25 cellular contexts compared by ENCODE assay signal in the genomic region with DNA sequence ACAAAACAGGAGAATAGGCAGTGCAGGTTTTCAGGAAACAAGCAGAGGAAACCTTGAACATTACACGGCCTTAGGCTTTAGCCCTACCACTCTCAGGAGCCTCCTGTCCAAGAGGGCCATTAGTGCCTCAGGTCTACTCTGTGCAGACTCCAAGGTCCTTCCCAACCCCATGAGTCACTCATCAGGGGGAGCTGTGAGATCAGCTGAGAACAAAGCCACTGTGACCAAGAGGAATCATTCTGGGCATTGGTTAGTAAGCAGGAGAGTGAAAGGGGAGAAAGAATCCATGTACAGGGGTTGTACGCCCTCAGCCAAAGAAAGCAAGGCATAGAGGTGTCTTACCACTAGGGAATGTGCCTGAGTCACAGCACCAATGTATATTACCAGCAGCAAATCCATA.
"Had no signal": no experiment of that assay in that cellular context is flagged by ENCODE, and none has a peak within 500 bp of the region (broad histone marks: within the 10 kb centered on the region; RNA-seq: fewer than 3 reads in every experiment).

No MANE protein-coding gene starts in this region.

- H3K27me3 Mint-ChIP-seq: activated CD4-positive, alpha-beta memory T cell treated with anti-CD3 and anti-CD28 coated beads for 36 hours; activated T-helper 17 cell treated with anti-CD3 and anti-CD28 coated beads, Interleukin-2, amount 50 U/mL, for 72 hours; effector memory CD8-positive, alpha-beta T cell; stimulated activated naive B cell treated with anti-CD40 and anti-IgM and Interleukin-4, amounts not matched to agents 10 μg/mL and 1 μg/mL and 100 μg/mL, for 72 hours; T-cell had no signal

- H3K4me3 ChIP-seq: left lung, lower lobe of right lung, neural progenitor cell, right atrium auricular region, suprapubic skin, tibial artery had no signal

- H3K4me1 Mint-ChIP-seq: activated T-helper 17 cell treated with anti-CD3 and anti-CD28 coated beads, Interleukin-2, amount 50 U/mL, for 72 hours; immature natural killer cell; natural killer cell; neural progenitor cell; stimulated activated naive B cell treated with anti-CD40 and anti-IgM and Interleukin-4, amounts not matched to agents 10 μg/mL and 1 μg/mL and 100 μg/mL, for 72 hours; T-cell had no signal

- H3K36me3 Mint-ChIP-seq: activated CD4-positive, alpha-beta memory T cell treated with anti-CD3 and anti-CD28 coated beads for 36 hours; activated naive CD4-positive, alpha-beta T cell treated with anti-CD3 and anti-CD28 coated beads, Interleukin-2, amount 50 U/mL, for 72 hours; brain; immature natural killer cell; natural killer cell; neural progenitor cell; stimulated activated naive B cell treated with anti-CD40 and anti-IgM and Interleukin-4, amounts not matched to agents 10 μg/mL and 1 μg/mL and 100 μg/mL, for 72 hours; T-cell had no signal

- H3K9me3 Mint-ChIP-seq: brain had no signal

- H3K27me3 ChIP-seq: left lung, neural progenitor cell, right atrium auricular region, suprapubic skin, tibial artery had no signal

- H3K27ac Mint-ChIP-seq: activated CD4-positive, alpha-beta memory T cell treated with anti-CD3 and anti-CD28 coated beads for 36 hours; activated naive CD4-positive, alpha-beta T cell treated with anti-CD3 and anti-CD28 coated beads, Interleukin-2, amount 50 U/mL, for 72 hours; activated T-helper 17 cell treated with anti-CD3 and anti-CD28 coated beads, Interleukin-2, amount 50 U/mL, for 72 hours; brain; effector memory CD8-positive, alpha-beta T cell; immature natural killer cell; natural killer cell; neural progenitor cell; stimulated activated naive B cell treated with anti-CD40 and anti-IgM and Interleukin-4, amounts not matched to agents 10 μg/mL and 1 μg/mL and 100 μg/mL, for 72 hours; T-cell had no signal

- ATAC-seq: activated naive CD4-positive, alpha-beta T cell treated with anti-CD3 and anti-CD28 coated beads, Interleukin-2, amount 50 U/mL, for 72 hours; activated T-cell treated with anti-CD3 and anti-CD28 coated beads, Interleukin-2, amount 50 U/mL, for 4 hours; activated T-helper 17 cell treated with anti-CD3 and anti-CD28 coated beads, Interleukin-2, amount 50 U/mL, for 72 hours; effector memory CD8-positive, alpha-beta T cell; left lung; natural killer cell; stimulated activated naive B cell treated with anti-CD40 and anti-IgM and Interleukin-4, amounts not matched to agents 10 μg/mL and 1 μg/mL and 100 μg/mL, for 72 hours; T-cell had no signal

- DNase-seq: activated CD4-positive, alpha-beta memory T cell treated with anti-CD3 and anti-CD28 coated beads for 36 hours; activated CD4-positive, alpha-beta T cell treated with anti-CD3 and anti-CD28 coated beads for 48 hours; activated T-cell treated with anti-CD3 and anti-CD28 coated beads, Interleukin-2, amount 50 U/mL, for 4 hours; cortex of kidney; effector memory CD8-positive, alpha-beta T cell; foreskin fibroblast; hypothalamus; immature natural killer cell; left lung; lower lobe of right lung; mesenchymal stem cell; natural killer cell; occipital lobe; stimulated activated CD4-positive, alpha-beta T cell treated with anti-CD3 and anti-CD28 coated beads, Interleukin-15, amount 100 ng/mL, for 24 hours; stimulated activated CD4-positive, alpha-beta T cell treated with anti-CD3 and anti-CD28 coated beads, Interleukin-2, amount 100 ng/mL, for 24 hours; stimulated activated naive B cell treated with anti-CD40 and anti-IgM and Interleukin-4, amounts not matched to agents 10 μg/mL and 1 μg/mL and 100 μg/mL, for 72 hours; T-cell; tibial artery had no signal

- H3K36me3 ChIP-seq: left lung, lower lobe of right lung, neural progenitor cell, right atrium auricular region, suprapubic skin, tibial artery had no signal

- H3K4me3 Mint-ChIP-seq: activated CD4-positive, alpha-beta memory T cell treated with anti-CD3 and anti-CD28 coated beads for 36 hours; activated T-cell treated with anti-CD3 and anti-CD28 coated beads, Interleukin-2, amount 50 U/mL, for 4 hours; activated T-helper 17 cell treated with anti-CD3 and anti-CD28 coated beads, Interleukin-2, amount 50 U/mL, for 72 hours; brain; effector memory CD8-positive, alpha-beta T cell; immature natural killer cell; natural killer cell; neural progenitor cell; stimulated activated naive B cell treated with anti-CD40 and anti-IgM and Interleukin-4, amounts not matched to agents 10 μg/mL and 1 μg/mL and 100 μg/mL, for 72 hours; T-cell had no signal

- H3K4me1 ChIP-seq: left lung, lower lobe of right lung, neural progenitor cell, parathyroid adenoma, right atrium auricular region, suprapubic skin, tibial artery had no signal

- H3K9me3 ChIP-seq: left lung, lower lobe of right lung, right atrium auricular region, suprapubic skin, tibial artery had no signal
